Comparison of ENCODE assay signal across 12 cellular contexts in genomic region chr7:2566348-2566889, GRCh38. TPM values are rescaled to one million over a fixed set of nuclear protein-coding genes. Genes with fewer than 3 reads are reported as not detected.
A peak's percentile ranks its signal among the peaks of the same experiment; 100 is the strongest.
DNase-seq lines count a peak whose midpoint lies in the region; ATAC-seq and TF ChIP-seq lines count a peak whose summit lies in the region.
"Had no signal": no experiment of that assay in that cellular context is flagged by ENCODE, and none has a peak within 500 bp of the region (broad histone marks: within the 10 kb centered on the region; RNA-seq: fewer than 3 reads in every experiment).

No MANE protein-coding gene starts in this region.

- no peaks in the 10 kb centered on the region for H3K9me3 Mint-ChIP-seq in activated T-helper 1 cell treated with anti-CD3 and anti-CD28 coated beads, Interleukin-12 subunit alpha, Interleukin-12 subunit beta, Interleukin-2, Interleukin-4 antibody, amounts not matched to agents 30 ng/mL and 10 ng/mL and 1 ng/mL, durations not matched to agents 14 hours and 24 hours and 36 hours
- H3K9me3 Mint-ChIP-seq: activated naive CD4-positive, alpha-beta T cell treated with anti-CD3 and anti-CD28 coated beads, Interleukin-2, amount 50 U/mL, for 24 hours; stimulated activated naive B cell treated with anti-CD40 and anti-IgM and Interleukin-4, amounts not matched to agents 10 μg/mL and 1 μg/mL and 100 μg/mL, for 72 hours had no signal

- H3K4me2 ChIP-seq in DOHH2 (ENCODE audit: low read length), result peak overlapping the region; percentile 41

- H3K27ac Mint-ChIP-seq in activated T-helper 1 cell treated with anti-CD3 and anti-CD28 coated beads, Interleukin-12 subunit alpha, Interleukin-12 subunit beta, Interleukin-2, Interleukin-4 antibody, amounts not matched to agents 30 ng/mL and 10 ng/mL and 1 ng/mL, durations not matched to agents 14 hours and 24 hours and 36 hours, result no peak overlapping the region
- H3K27ac Mint-ChIP-seq: activated naive CD4-positive, alpha-beta T cell treated with anti-CD3 and anti-CD28 coated beads, Interleukin-2, amount 50 U/mL, for 24 hours; stimulated activated naive B cell treated with anti-CD40 and anti-IgM and Interleukin-4, amounts not matched to agents 10 μg/mL and 1 μg/mL and 100 μg/mL, for 72 hours had no signal

- H3K79me2 ChIP-seq in DOHH2 (ENCODE audit: control insufficient read depth, low read length), result no peaks in the 10 kb centered on the region

- DNase-seq in fibroblast of mammary gland (ENCODE audit: low read depth) (peak; percentile 6), mesenteric fat pad (ENCODE audit: low spot score) (no peak), islet precursor cell (no peak), Right ventricle myocardium inferior (ENCODE audit: missing footprints) (no peak)
- no peak for DNase-seq in activated T-helper 1 cell treated with anti-CD3 and anti-CD28 coated beads, Interleukin-12 subunit alpha, Interleukin-12 subunit beta, Interleukin-2, Interleukin-4 antibody, amounts not matched to agents 30 ng/mL and 10 ng/mL and 1 ng/mL, durations not matched to agents 14 hours and 24 hours and 36 hours (ENCODE audit: low spot score)
- DNase-seq: GOT3; stimulated activated naive B cell treated with anti-CD40 and anti-IgM and Interleukin-4, amounts not matched to agents 10 μg/mL and 1 μg/mL and 100 μg/mL, for 72 hours had no signal

- H3K9me2 ChIP-seq in DOHH2 (replicated peaks; ENCODE audit: control insufficient read depth, low read length), result no peaks in the 10 kb centered on the region

- H3K36me3 ChIP-seq in DOHH2 (ENCODE audit: control insufficient read depth, low read length), result no peaks in the 10 kb centered on the region

- no peaks in the 10 kb centered on the region for H4K20me1 ChIP-seq in DOHH2 (ENCODE audit: control insufficient read depth, insufficient read depth, low read depth, low read length)

- H3F3A ChIP-seq in DOHH2 (ENCODE audit: control insufficient read depth, insufficient read depth), result peaks cover 16% of the 10 kb centered on the region

- peaks cover 24% of the 10 kb centered on the region for H3K4me1 ChIP-seq in DOHH2 (ENCODE audit: control insufficient read depth, low read length)

- H3K4me3 ChIP-seq in DOHH2 (ENCODE audit: low read length) (peak overlapping the region; percentile 21; the same call in 1 of the 2 replicates), fibroblast of mammary gland (ENCODE audit: control insufficient read depth, low read depth, low read length) (no peak overlapping the region)

- peak; percentile 24 for ATAC-seq in GM21447 (IDR thresholded peaks at IDR 0.05; ENCODE audit: unreplicated experiment)
- ATAC-seq in HG03439 (IDR thresholded peaks at IDR 0.05; ENCODE audit: unreplicated experiment), result peak; percentile 22
- no peak for ATAC-seq in Right ventricle myocardium inferior

- no peaks in the 10 kb centered on the region for H3K9me3 ChIP-seq in DOHH2 (ENCODE audit: control insufficient read depth, insufficient read depth, low read length)
- H3K9me3 ChIP-seq: esophagus muscularis mucosa had no signal

- peaks cover 8% of the 10 kb centered on the region for H3K27me3 ChIP-seq in DOHH2 (ENCODE audit: control insufficient read depth, low read length)
- H3K27me3 ChIP-seq: esophagus muscularis mucosa had no signal

- intact Hi-C loops in activated T-helper 1 cell treated with anti-CD3 and anti-CD28 coated beads, Interleukin-12 subunit alpha, Interleukin-12 subunit beta, Interleukin-2, Interleukin-4 antibody, amounts not matched to agents 30 ng/mL and 10 ng/mL and 1 ng/mL, durations not matched to agents 14 hours and 24 hours and 36 hours (cut with micrococcal nuclease), result no loop called here
- intact Hi-C loops in Right ventricle myocardium inferior (cut with DNase I), result no loop called here

- H3K4me1 Mint-ChIP-seq in activated T-helper 1 cell treated with anti-CD3 and anti-CD28 coated beads, Interleukin-12 subunit alpha, Interleukin-12 subunit beta, Interleukin-2, Interleukin-4 antibody, amounts not matched to agents 30 ng/mL and 10 ng/mL and 1 ng/mL, durations not matched to agents 14 hours and 24 hours and 36 hours (ENCODE audit: low read depth), result peaks cover 14% of the 10 kb centered on the region

- no peak overlapping the region for H3K27ac ChIP-seq in DOHH2 (ENCODE audit: low read depth, low read length)
- H3K27ac ChIP-seq: esophagus muscularis mucosa had no signal

- no peak overlapping the region for H3K4me3 Mint-ChIP-seq in activated T-helper 1 cell treated with anti-CD3 and anti-CD28 coated beads, Interleukin-12 subunit alpha, Interleukin-12 subunit beta, Interleukin-2, Interleukin-4 antibody, amounts not matched to agents 30 ng/mL and 10 ng/mL and 1 ng/mL, durations not matched to agents 14 hours and 24 hours and 36 hours
- H3K4me3 Mint-ChIP-seq: activated naive CD4-positive, alpha-beta T cell treated with anti-CD3 and anti-CD28 coated beads, Interleukin-2, amount 50 U/mL, for 24 hours; stimulated activated naive B cell treated with anti-CD40 and anti-IgM and Interleukin-4, amounts not matched to agents 10 μg/mL and 1 μg/mL and 100 μg/mL, for 72 hours had no signal

- no peaks in the 10 kb centered on the region for H3K27me3 Mint-ChIP-seq in activated T-helper 1 cell treated with anti-CD3 and anti-CD28 coated beads, Interleukin-12 subunit alpha, Interleukin-12 subunit beta, Interleukin-2, Interleukin-4 antibody, amounts not matched to agents 30 ng/mL and 10 ng/mL and 1 ng/mL, durations not matched to agents 14 hours and 24 hours and 36 hours (ENCODE audit: insufficient read depth)
- H3K27me3 Mint-ChIP-seq: activated naive CD4-positive, alpha-beta T cell treated with anti-CD3 and anti-CD28 coated beads, Interleukin-2, amount 50 U/mL, for 24 hours; stimulated activated naive B cell treated with anti-CD40 and anti-IgM and Interleukin-4, amounts not matched to agents 10 μg/mL and 1 μg/mL and 100 μg/mL, for 72 hours had no signal

- peaks cover 10% of the 10 kb centered on the region for H3K36me3 Mint-ChIP-seq in activated T-helper 1 cell treated with anti-CD3 and anti-CD28 coated beads, Interleukin-12 subunit alpha, Interleukin-12 subunit beta, Interleukin-2, Interleukin-4 antibody, amounts not matched to agents 30 ng/mL and 10 ng/mL and 1 ng/mL, durations not matched to agents 14 hours and 24 hours and 36 hours (ENCODE audit: low read depth)
- H3K36me3 Mint-ChIP-seq: activated naive CD4-positive, alpha-beta T cell treated with anti-CD3 and anti-CD28 coated beads, Interleukin-2, amount 50 U/mL, for 24 hours had no signal

- TF ChIP-seq CTCF in DOHH2 (IDR thresholded peaks at IDR 0.05; ENCODE audit: low read depth, low read length, poor library complexity, severe bottlenecking) (no peak), fibroblast of mammary gland (conservative IDR thresholded peaks at IDR 0.05; ENCODE audit: control insufficient read depth, insufficient read depth, low read depth, low read length) (no peak)

RNA-seq across cellular contexts. Expression of gene IQCE, which starts 7.6 kb away (rescaled TPM):
- 14.4 TPM for total RNA-seq in mesenteric fat pad
- total RNA-seq in activated T-helper 1 cell treated with anti-CD3 and anti-CD28 coated beads, Interleukin-12 subunit alpha, Interleukin-12 subunit beta, Interleukin-2, Interleukin-4 antibody, amounts not matched to agents 30 ng/mL and 10 ng/mL and 1 ng/mL, durations not matched to agents 14 hours and 24 hours and 36 hours, result 10.5 and 11.1 TPM in 2 replicates
- total RNA-seq in Right ventricle myocardium inferior, result 11.5 TPM

RNA-seq across cellular contexts. Expression of gene BRAT1, which starts 11.1 kb away (rescaled TPM):
- total RNA-seq in mesenteric fat pad, result 29.8 TPM
- 39.2 and 42.9 TPM in 2 replicates for total RNA-seq in activated T-helper 1 cell treated with anti-CD3 and anti-CD28 coated beads, Interleukin-12 subunit alpha, Interleukin-12 subunit beta, Interleukin-2, Interleukin-4 antibody, amounts not matched to agents 30 ng/mL and 10 ng/mL and 1 ng/mL, durations not matched to agents 14 hours and 24 hours and 36 hours
- total RNA-seq in Right ventricle myocardium inferior, result 14.8 TPM

RNA-seq across cellular contexts. Expression of gene LFNG, which starts 46.8 kb away (rescaled TPM):
- total RNA-seq in mesenteric fat pad (43.8 TPM), Right ventricle myocardium inferior (6.5 TPM)
- 34.8 and 34.9 TPM in 2 replicates for total RNA-seq in activated T-helper 1 cell treated with anti-CD3 and anti-CD28 coated beads, Interleukin-12 subunit alpha, Interleukin-12 subunit beta, Interleukin-2, Interleukin-4 antibody, amounts not matched to agents 30 ng/mL and 10 ng/mL and 1 ng/mL, durations not matched to agents 14 hours and 24 hours and 36 hours
